In genomic region chr19:4472174-4472974, GRCh38 we compare ENCODE assay signal across 8 cellular contexts. TPM values are rescaled to one million over a fixed set of nuclear protein-coding genes. Genes with fewer than 3 reads are reported as not detected.
A peak's percentile ranks its signal among the peaks of the same experiment; 100 is the strongest.
DNase-seq lines count a peak whose midpoint lies in the region; ATAC-seq and TF ChIP-seq lines count a peak whose summit lies in the region.

Gene HDGFL2 (plus strand): TSS chr19:4472297. CDS start chr19:4472351, 54 bp downstream.

- peaks cover 0 to 31% (median 7%) of the 10 kb centered on the region in 4 donors for H3K4me1 Mint-ChIP-seq in CD4-positive, CD25-positive, alpha-beta regulatory T cell
- peaks cover 19% of the 10 kb centered on the region for H3K4me1 Mint-ChIP-seq in activated T-cell treated with anti-CD3 and anti-CD28 coated beads, Interleukin-2, amount 50 U/mL, for 4 hours (ENCODE audit: low read depth)

- in situ Hi-C loops in GM13977 (cut with MboI; ENCODE audit: low pct_unique_long_range_greater_than_20kb, low sequenced_read_pairs, unreplicated experiment), result no loop called here

- DNase-seq in CD4-positive, CD25-positive, alpha-beta regulatory T cell, result no peak
- no peak for DNase-seq in activated T-cell treated with anti-CD3 and anti-CD28 coated beads, Interleukin-2, amount 50 U/mL, for 4 hours
- DNase-seq in heart left ventricle (peak in 1 of 5 donors; percentile 98), renal cortical epithelial cell (ENCODE audit: low read depth) (no peak), GM13977 (ENCODE audit: low spot score) (no peak), HK-2 (ENCODE audit: unreplicated experiment) (no peak), NCI-H146 (lab: John Stamatoyannopoulos, UW) (no peak)

- H3K27ac Mint-ChIP-seq in CD4-positive, CD25-positive, alpha-beta regulatory T cell, result no peak within 1 kb of the TSS

- WGBS in heart left ventricle, 4 donors, result 0 to 1% (median 0%) methylated on average over 5 to 70 of the region's 71 CpGs

- H3K27me3 Mint-ChIP-seq in CD4-positive, CD25-positive, alpha-beta regulatory T cell, result no peaks in the 10 kb centered on the region
- H3K27me3 Mint-ChIP-seq in activated T-cell treated with anti-CD3 and anti-CD28 coated beads, Interleukin-2, amount 50 U/mL, for 4 hours (ENCODE audit: low read depth), result no peaks in the 10 kb centered on the region

- H3K4me3 Mint-ChIP-seq in CD4-positive, CD25-positive, alpha-beta regulatory T cell, result peak within 1 kb of the TSS in 3 of 4 donors; percentile 70 to 79 (median 76)
- H3K4me3 Mint-ChIP-seq in activated T-cell treated with anti-CD3 and anti-CD28 coated beads, Interleukin-2, amount 50 U/mL, for 4 hours, result no peak within 1 kb of the TSS

- H3K9me3 Mint-ChIP-seq in CD4-positive, CD25-positive, alpha-beta regulatory T cell, result no peaks in the 10 kb centered on the region
- H3K9me3 Mint-ChIP-seq in activated T-cell treated with anti-CD3 and anti-CD28 coated beads, Interleukin-2, amount 50 U/mL, for 4 hours, result no peaks in the 10 kb centered on the region

- peaks cover 30% of the 10 kb centered on the region for H3K4me1 ChIP-seq in CD4-positive, CD25-positive, alpha-beta regulatory T cell (ENCODE audit: control insufficient read depth, insufficient read depth, low read length, poor library complexity, severe bottlenecking)
- peaks cover 0 to 27% (median 18%) of the 10 kb centered on the region in 12 donors for H3K4me1 ChIP-seq in heart left ventricle

- ATAC-seq in CD4-positive, CD25-positive, alpha-beta regulatory T cell (ENCODE audit: low read depth in 2 of 2), result no peak
- ATAC-seq in HG02798 (IDR thresholded peaks at IDR 0.05; ENCODE audit: poor library complexity, unreplicated experiment) (peak; percentile 0), heart left ventricle (no peak)
- no peak for ATAC-seq in activated T-cell treated with anti-CD3 and anti-CD28 coated beads, Interleukin-2, amount 50 U/mL, for 4 hours

- intact Hi-C loops in heart left ventricle (cut with DNase I), result no loop called here

- H3K9me3 ChIP-seq in CD4-positive, CD25-positive, alpha-beta regulatory T cell (ENCODE audit: control insufficient read depth in 2 of 2, low read length in 2 of 2), result no peaks in the 10 kb centered on the region
- H3K9me3 ChIP-seq in heart left ventricle, result no peaks in the 10 kb centered on the region

- TF ChIP-seq CTCF in heart left ventricle (IDR thresholded peaks at IDR 0.05), result no peak
- no peak for TF ChIP-seq CTCF in GM13977 (IDR thresholded peaks at IDR 0.05; ENCODE audit: extremely low read depth, insufficient read depth, missing control alignments)

- TF ChIP-seq POLR2A in heart left ventricle (IDR thresholded peaks at IDR 0.05), result no peak

- peak within 1 kb of the TSS; percentile 83 for H3K27ac ChIP-seq in CD4-positive, CD25-positive, alpha-beta regulatory T cell (ENCODE audit: insufficient read depth, low read length, poor library complexity, severe bottlenecking)
- peak within 1 kb of the TSS; percentile 26 to 95 (median 82) for H3K27ac ChIP-seq in heart left ventricle

- peak within 1 kb of the TSS; percentile 92 for H3K4me3 ChIP-seq in CD4-positive, CD25-positive, alpha-beta regulatory T cell (ENCODE audit: low read depth, low read length)
- peak within 1 kb of the TSS; percentile 65 to 98 (median 92) for H3K4me3 ChIP-seq in heart left ventricle

- H3K27me3 ChIP-seq in CD4-positive, CD25-positive, alpha-beta regulatory T cell (ENCODE audit: control insufficient read depth, insufficient read depth, low read length), result no peaks in the 10 kb centered on the region
- no peaks in the 10 kb centered on the region for H3K27me3 ChIP-seq in heart left ventricle

- H3K36me3 Mint-ChIP-seq in CD4-positive, CD25-positive, alpha-beta regulatory T cell, result peaks cover 8% of the 10 kb centered on the region
- peaks cover 3% of the 10 kb centered on the region for H3K36me3 Mint-ChIP-seq in activated T-cell treated with anti-CD3 and anti-CD28 coated beads, Interleukin-2, amount 50 U/mL, for 4 hours (ENCODE audit: insufficient read depth)

- H3K36me3 ChIP-seq in CD4-positive, CD25-positive, alpha-beta regulatory T cell (ENCODE audit: control insufficient read depth, insufficient read depth, low read length), result peaks cover 10% of the 10 kb centered on the region
- H3K36me3 ChIP-seq in heart left ventricle, result peaks cover 0 to 23% (median 19%) of the 10 kb centered on the region in 9 donors

RNA-seq across cellular contexts. Expression of gene HDGFL2, which starts in this region (rescaled TPM):
- 32.7 TPM for total RNA-seq in CD4-positive, CD25-positive, alpha-beta regulatory T cell
- polyA plus RNA-seq in CD4-positive, CD25-positive, alpha-beta regulatory T cell, result 10 to 100 TPM; 11.5 to 12.6 (median 12.2) TPM
- 10 to 100 TPM; 38.9 to 41.8 (median 40.7) TPM for total RNA-seq in activated T-cell treated with anti-CD3 and anti-CD28 coated beads, Interleukin-2, amount 50 U/mL, for 4 hours
- 100 to 1,000 TPM in 1 of 9 donors, 10 to 100 TPM in 8; 20.8 to 235 (median 29.9) TPM for total RNA-seq in heart left ventricle
- 10 to 100 TPM; 30.7 to 38.9 TPM for polyA plus RNA-seq in heart left ventricle
- 47.2 and 59.5 TPM in 2 replicates for total RNA-seq in renal cortical epithelial cell
